In genomic region chr16:14789564-14789963, GRCh38 we compare ENCODE assay signal across 1 cellular context. TPM values are rescaled to one million over a fixed set of nuclear protein-coding genes. Genes with fewer than 3 reads are reported as not detected.
"Had no signal": no experiment of that assay in that cellular context is flagged by ENCODE, and none has a peak within 500 bp of the region (broad histone marks: within the 10 kb centered on the region; RNA-seq: fewer than 3 reads in every experiment).

No MANE protein-coding gene starts in this region.

RNA-seq across cellular contexts. Expression of gene NPIPA2, which starts 47.2 kb away (rescaled TPM):
- total RNA-seq: SK-MEL-5 had no signal
